In genomic region chr15:30729880-30730590, GRCh38 we compare ENCODE assay signal across 7 cellular contexts.
DNase-seq lines count a peak whose midpoint lies in the region; ATAC-seq, FAIRE-seq and TF ChIP-seq lines count a peak whose summit lies in the region.
"Not testable (repeated sequence)": the region's sequence is repeated elsewhere in the genome, so short reads cannot be mapped to it uniquely, and the experiment has no call there.

No MANE protein-coding gene starts in this region.

- not testable (repeated sequence) for H2AFZ ChIP-seq in K562 (ENCODE audit: low read depth, low read length)

- CTCF ChIA-PET in K562 (lab: Yijun Ruan, JAX; ENCODE audit: low intra/inter-chr PET ratio), result not testable (repeated sequence)

- not testable (repeated sequence) for H3K9ac ChIP-seq in K562 (ENCODE audit: insufficient read depth in 1 of 2, low read depth in 2 of 2, low read length in 2 of 2)

- not testable (repeated sequence) for TF ChIP-seq POLR2A in K562 (conservative IDR thresholded peaks at IDR 0.05)

- BruUV-seq in K562 (replicated peaks; lab: Mats Ljungman, UMichigan), result not testable (repeated sequence)

- H3K4me3 ChIP-seq in K562, result not testable (repeated sequence)

- intact Hi-C loops in K562 (cut with micrococcal nuclease); Right ventricle myocardium superior (cut with DNase I); left ventricle myocardium superior (cut with micrococcal nuclease): not testable (repeated sequence)

- not testable (repeated sequence) for ATAC-seq in K562
- ATAC-seq in Right ventricle myocardium superior (ENCODE audit: poor library complexity) (peak; percentile 70), left ventricle myocardium superior (peak; percentile 59)

- 100% methylated on average over 2 of the region's 2 CpGs for WGBS in K562 (ENCODE audit: insufficient coverage, low coverage, missing lambda C conversion rate)

- peak; percentile 41 for DNase-seq in G401 (ENCODE audit: low spot score)
- DNase-seq in K562 (ENCODE audit: extremely low read depth in 1 of 4, low spot score in 3 of 4); frontal cortex (ENCODE audit: low spot score in 2 of 2); Right ventricle myocardium superior; left ventricle myocardium superior: not testable (repeated sequence)

- not testable (repeated sequence) for H3K4me1 ChIP-seq in K562 (replicated peaks in 1 of 2; ENCODE audit: control insufficient read depth in 2 of 2, insufficient read depth in 2 of 2, low read length in 2 of 2)

- in situ Hi-C loops in G401 (cut with HindIII; ENCODE audit: low sequenced_read_pairs); K562 (cut with MboI): not testable (repeated sequence)

- POLR2A ChIA-PET in K562 (lab: Yijun Ruan, JAX), result not testable (repeated sequence)

- not testable (repeated sequence) for H4K20me1 ChIP-seq in K562 (replicated peaks; ENCODE audit: control insufficient read depth, insufficient read depth, low read length)

- peaks cover 39% of the 10 kb centered on the region; the same call in 2 of the 3 replicates for H3K36me3 ChIP-seq in K562 (ENCODE audit: control insufficient read depth, insufficient read depth, low read length)

- H3K79me2 ChIP-seq in K562 (ENCODE audit: control insufficient read depth, insufficient read depth, low read length), result not testable (repeated sequence)

- H3K27me3 ChIP-seq in K562 (ENCODE audit: control insufficient read depth in 2 of 2, insufficient read depth in 2 of 2, low read length in 2 of 2), result not testable (repeated sequence)

- not testable (repeated sequence) for TF ChIP-seq RAD21 in K562 (CRISPR knock-in tag; conservative IDR thresholded peaks at IDR 0.05 in 1 of 2, IDR thresholded peaks at IDR 0.05 in 1 of 2)

- TF ChIP-seq EP300 in K562 (IDR thresholded peaks at IDR 0.05; ENCODE audit: low read length), result not testable (repeated sequence)

- H3K9me3 ChIP-seq in K562 (replicated peaks; ENCODE audit: control insufficient read depth, insufficient read depth, low read depth, low read length), result not testable (repeated sequence)

- peak; percentile 65 for FAIRE-seq in A204.1 (lab: Jason Lieb, UNC)
- peak; percentile 58 for FAIRE-seq in K562 (lab: Jason Lieb, UNC)
- FAIRE-seq in colon (lab: Jason Lieb, UNC), result peak; percentile 61
- peak; percentile 28 for FAIRE-seq in frontal cortex (lab: Jason Lieb, UNC)

- not testable (repeated sequence) for H3K27ac ChIP-seq in K562 (ENCODE audit: extremely low read depth, low read depth, low read length)

- H3K9me1 ChIP-seq in K562 (ENCODE audit: control insufficient read depth, insufficient read depth, low read length), result not testable (repeated sequence)

- not testable (repeated sequence) for H3K4me2 ChIP-seq in K562 (ENCODE audit: insufficient read depth, low read length)

- not testable (repeated sequence) for TF ChIP-seq CTCF in K562 (IDR thresholded peaks at IDR 0.05 in 2 of 3, conservative IDR thresholded peaks at IDR 0.05 in 1 of 3; ENCODE audit: insufficient read depth in 2 of 3, low read depth in 1 of 3, low read length in 3 of 3)
